8 cellular contexts compared by ENCODE assay signal in the genomic region with DNA sequence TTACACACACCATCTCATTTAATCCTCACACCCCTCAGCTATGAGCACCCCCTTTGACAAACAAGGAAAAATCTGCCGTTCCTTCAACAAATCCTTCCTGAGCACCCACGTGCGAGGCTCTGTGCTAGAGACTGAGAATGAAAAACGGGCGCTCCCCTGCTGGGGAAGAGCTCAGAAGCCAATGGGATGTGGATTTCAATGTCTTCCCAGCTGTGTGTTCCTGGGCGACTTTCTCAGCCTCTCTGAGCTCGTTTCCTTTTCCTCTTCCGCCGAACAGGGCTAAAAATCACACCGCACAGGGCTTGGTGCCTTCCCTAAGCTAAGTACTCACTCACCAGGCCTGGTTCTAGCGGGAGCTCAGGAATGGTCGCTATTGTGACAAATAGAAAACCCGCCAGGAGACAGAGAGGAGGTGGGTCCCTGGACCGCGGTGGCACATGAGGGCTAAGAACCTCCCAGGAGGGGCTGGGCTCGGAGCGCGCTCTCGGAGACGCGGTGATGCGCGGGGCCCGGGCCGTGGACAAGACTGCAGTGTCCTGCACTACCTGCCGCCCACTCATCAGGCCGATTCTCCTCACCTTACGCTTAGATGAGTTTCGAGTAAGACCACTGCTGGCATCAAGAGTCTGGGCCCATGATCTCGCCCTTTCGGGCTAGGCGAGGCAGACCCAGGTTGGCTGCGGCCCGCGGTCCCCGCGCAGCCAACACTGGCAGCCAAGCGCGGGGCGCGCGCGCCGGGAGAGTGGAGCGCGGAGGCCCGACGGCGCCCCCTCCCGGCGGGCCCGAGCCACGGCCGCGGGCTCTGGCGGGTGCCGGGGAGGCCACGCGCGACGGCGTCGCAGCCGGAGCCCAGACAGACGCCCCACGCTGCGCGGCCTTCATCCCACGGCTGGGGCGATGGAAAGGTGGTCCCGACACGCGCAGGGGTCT.
DNase-seq lines count a peak whose midpoint lies in the region; ATAC-seq and TF ChIP-seq lines count a peak whose summit lies in the region.

No MANE protein-coding gene starts in this region.

- no peak for TF ChIP-seq POLR2A in erythroblast (IDR thresholded peaks at IDR 0.05; ENCODE audit: low read length)

- H3K9me3 ChIP-seq in mucosa of stomach (ENCODE audit: control insufficient read depth, low read length) = no peaks in the 10 kb centered on the region

- H3K27me3 ChIP-seq in mucosa of stomach (ENCODE audit: control insufficient read depth, insufficient read depth, low read length) = peaks cover 31% of the 10 kb centered on the region

- TF ChIP-seq CTCF in GM12865 (IDR thresholded peaks at IDR 0.05; ENCODE audit: insufficient read depth, low read depth, low read length, missing control alignments) = peak; percentile 70

- H3K4me3 ChIP-seq in GM12865 (ENCODE audit: low read depth, low read length) (peak overlapping the region; percentile 48), mucosa of stomach (ENCODE audit: low read length) (peak overlapping the region; percentile 35)

- peaks cover 44% of the 10 kb centered on the region for H3K4me1 ChIP-seq in mucosa of stomach (ENCODE audit: control insufficient read depth, insufficient read depth, low read length)

- no peaks in the 10 kb centered on the region for H3K36me3 ChIP-seq in mucosa of stomach (ENCODE audit: control insufficient read depth, insufficient read depth, low read length)

- peak overlapping the region; percentile 51 for H3K9ac ChIP-seq in mucosa of stomach (ENCODE audit: low read length)

- ATAC-seq in HG02623 (IDR thresholded peaks at IDR 0.05; ENCODE audit: unreplicated experiment) = no peak

- DNase-seq in GM12865 (ENCODE audit: low read depth) = peak; percentile 46
- peak; percentile 97 for DNase-seq in NCI-H1694 treated with DMSO at 0.1 percent for 48 hours (lab: John Stamatoyannopoulos, UW)
- DNase-seq in activated T-cell treated with anti-CD3 and anti-CD28 coated beads for 24 hours (ENCODE audit: low read depth) = peak; percentile 34
- peak; percentile 63 to 76 for DNase-seq in erythroblast (lab: John Stamatoyannopoulos, UW)
- DNase-seq in stimulated activated naive CD4-positive, alpha-beta T cell (lab: John Stamatoyannopoulos, UW) = peak; percentile 9 to 69 (median 49)
- DNase-seq in SW 1271 (lab: John Stamatoyannopoulos, UW) = no peak

Comparison
In these comparisons a context has a peak if more than half of its experiments do, and no peak if none do; other contexts are left out.
1. DNase-seq: peak in GM12865 (single experiment), NCI-H1694 treated with DMSO at 0.1 percent for 48 hours (single experiment), activated T-cell treated with anti-CD3 and anti-CD28 coated beads for 24 hours (single experiment), erythroblast (2 of 2) and stimulated activated naive CD4-positive, alpha-beta T cell (6 of 6); none in SW 1271 (0 of 2).